ENCODE assay signal across 8 cellular contexts in genomic region chr9:4661165-4662095, GRCh38. TPM values are rescaled to one million over a fixed set of nuclear protein-coding genes. Genes with fewer than 3 reads are reported as not detected.
A peak's percentile ranks its signal among the peaks of the same experiment; 100 is the strongest.
DNase-seq lines count a peak whose midpoint lies in the region; ATAC-seq and TF ChIP-seq lines count a peak whose summit lies in the region.

No MANE protein-coding gene starts in this region.

- TF ChIP-seq EP300 in sigmoid colon (IDR thresholded peaks at IDR 0.05), result no peak

- H3K4me2 ChIP-seq in fibroblast of lung (ENCODE audit: extremely low read depth, insufficient read depth, low read length), result peak overlapping the region; percentile 94

- H3K4me3 Mint-ChIP-seq in T-cell, result peak overlapping the region; percentile 83 to 98 (median 96)

- intact Hi-C loops in sigmoid colon (cut with DNase I), result loop anchor here (1.0 to 10.0 kb wide), 3 partner anchors 18 to 1137 kb away; partner anchors contain the start of genes AK3, CDC37L1 and RFX3

- H3K27ac Mint-ChIP-seq in T-cell, result peak overlapping the region; percentile 97

- no peak for TF ChIP-seq POLR2A in sigmoid colon (IDR thresholded peaks at IDR 0.05)

- CTCF ChIA-PET in T-cell (lab: Charles Lee), result interaction anchor here in 1 of 2 donors (0.6 to 1.7 kb wide), 3 partner anchors 14 to 21 kb away, joined by 3 read pairs; partner anchors contain the start of gene CDC37L1

- no peaks in the 10 kb centered on the region for H3K9me3 ChIP-seq in fibroblast of lung (ENCODE audit: control insufficient read depth, insufficient read depth, low read depth, low read length)
- no peaks in the 10 kb centered on the region for H3K9me3 ChIP-seq in sigmoid colon

- no peak overlapping the region for H3K9ac ChIP-seq in fibroblast of lung (ENCODE audit: insufficient read depth, low read length)

- peaks cover 46 to 58% (median 52%) of the 10 kb centered on the region in 3 donors for H3K4me1 Mint-ChIP-seq in T-cell

- H3K27me3 ChIP-seq in fibroblast of lung (ENCODE audit: control insufficient read depth, insufficient read depth, low read length) (no peaks in the 10 kb centered on the region), sigmoid colon (no peaks in the 10 kb centered on the region)

- DNase-seq in T-cell (no peak), fibroblast of lung (ENCODE audit: low read depth in 2 of 2) (peak in 1 of 2 donors; percentile 72), sigmoid colon (no peak), DMS 273 (lab: John Stamatoyannopoulos, UW; ENCODE audit: unreplicated experiment) (no peak), DMS114 treated with DMSO at 0.1 percent for 48 hours (lab: John Stamatoyannopoulos, UW; ENCODE audit: unreplicated experiment) (no peak), T-helper 9 cell (no peak)

- peak overlapping the region; percentile 63 for H2AFZ ChIP-seq in fibroblast of lung (ENCODE audit: low read length)

- peak overlapping the region; percentile 56 to 79 (median 70) for H3K4me3 ChIP-seq in fibroblast of lung (replicated peaks in 1 of 4; ENCODE audit: control extremely low read depth in 1 of 4, insufficient read depth in 1 of 4, low read depth in 3 of 4, low read length in 4 of 4)
- H3K4me3 ChIP-seq in sigmoid colon, result peak overlapping the region; percentile 85 to 98 (median 92)

- ATAC-seq in GM19438 (IDR thresholded peaks at IDR 0.05; ENCODE audit: low read depth, unreplicated experiment), result peak; percentile 10
- ATAC-seq in T-cell (replicated peaks in 1 of 4), result peak; percentile 1 to 21 (median 17)

- H3K79me2 ChIP-seq in fibroblast of lung (ENCODE audit: control insufficient read depth, insufficient read depth, low read length), result no peaks in the 10 kb centered on the region

- no peaks in the 10 kb centered on the region for H3K27me3 Mint-ChIP-seq in T-cell

- no peaks in the 10 kb centered on the region for H3K36me3 Mint-ChIP-seq in T-cell

- H4K20me1 ChIP-seq in fibroblast of lung (ENCODE audit: control insufficient read depth, extremely low read depth, insufficient read depth, low read length), result no peaks in the 10 kb centered on the region

- 35 to 62% methylated on average over 7 of the region's 7 CpGs for WGBS in sigmoid colon, 2 donors

- H3K9me3 Mint-ChIP-seq in T-cell, result no peaks in the 10 kb centered on the region

- H3K27ac ChIP-seq in 22Rv1, result peak overlapping the region; percentile 81
- peak overlapping the region; percentile 44 for H3K27ac ChIP-seq in fibroblast of lung (ENCODE audit: insufficient read depth, low read length)
- peak overlapping the region; percentile 81 to 89 (median 88) for H3K27ac ChIP-seq in sigmoid colon

- POLR2A ChIA-PET in T-cell (lab: Charles Lee), result interaction anchor here (0.5 to 1.4 kb wide), 2 partner anchors 18 to 1347 kb away, joined by 3 to 4 read pairs; partner anchors contain the start of gene CDC37L1 (in 1 of the 2)

- H3K36me3 ChIP-seq in fibroblast of lung (ENCODE audit: control insufficient read depth, insufficient read depth, low read length), result no peaks in the 10 kb centered on the region
- H3K36me3 ChIP-seq in sigmoid colon, result no peaks in the 10 kb centered on the region

- TF ChIP-seq CTCF in 22Rv1 (IDR thresholded peaks at IDR 0.05) (no peak), fibroblast of lung (conservative IDR thresholded peaks at IDR 0.05 in 1 of 2, IDR thresholded peaks at IDR 0.05 in 1 of 2; ENCODE audit: low read depth in 1 of 2, low read length in 2 of 2) (no peak), sigmoid colon (IDR thresholded peaks at IDR 0.05) (no peak)

- H3K4me1 ChIP-seq in fibroblast of lung (ENCODE audit: control insufficient read depth, extremely low read depth, insufficient read depth, low read length) (peaks cover 13% of the 10 kb centered on the region), sigmoid colon (peaks cover 0 to 41% (median 16%) of the 10 kb centered on the region in 4 donors)

RNA-seq across cellular contexts. Expression of gene PLPP6, which starts 0.7 kb away (rescaled TPM):
- 10 to 100 TPM in 3 of 5 donors, 1 to 10 TPM in 2; 6.7 to 15.8 (median 14.3) TPM for total RNA-seq in T-cell
- total RNA-seq in fibroblast of lung, result 5.1 and 8.9 TPM in 2 replicates
- polyA plus RNA-seq in fibroblast of lung, result 6.7 and 9.1 TPM in 2 replicates
- 5.8 and 7.8 TPM in 2 replicates for polyA plus RNA-seq in fibroblast of lung (2012)
- polyA minus RNA-seq in fibroblast of lung (ENCODE audit: low replicate concordance), result 8.8 and 10.6 TPM in 2 replicates
- total RNA-seq in sigmoid colon, result 1 to 10 TPM; 3.0 to 6.9 (median 3.7) TPM
- polyA plus RNA-seq in sigmoid colon, result 10 to 100 TPM in 1 of 3 donors, 1 to 10 TPM in 2; 3.0 to 10.7 (median 3.7) TPM

RNA-seq across cellular contexts. Expression of gene SPATA6L, which starts 4.8 kb away (rescaled TPM):
- total RNA-seq in T-cell (1 to 10 TPM; 1.2 to 5.2 (median 2.5) TPM), fibroblast of lung (0.77 and 1.2 TPM in 2 replicates), sigmoid colon (1 to 10 TPM; 1.4 to 3.3 (median 2.2) TPM)
- polyA plus RNA-seq in fibroblast of lung (0.45 and 0.54 TPM in 2 replicates), sigmoid colon (1 to 10 TPM; 1.4 to 2.4 (median 2.0) TPM)
- 0.41 and 0.47 TPM in 2 replicates for polyA plus RNA-seq in fibroblast of lung (2012)
- not detected in 2 replicates for polyA minus RNA-seq in fibroblast of lung (ENCODE audit: low replicate concordance)

RNA-seq across cellular contexts. Expression of gene CDC37L1, which starts 17.9 kb away (rescaled TPM):
- total RNA-seq in T-cell, result 10 to 100 TPM; 20.6 to 26.8 (median 23.7) TPM
- total RNA-seq in fibroblast of lung, result 15.4 and 16.7 TPM in 2 replicates
- polyA plus RNA-seq in fibroblast of lung, result 9.2 and 15.2 TPM in 2 replicates
- polyA plus RNA-seq in fibroblast of lung (2012), result 7.7 and 13.3 TPM in 2 replicates
- polyA minus RNA-seq in fibroblast of lung (ENCODE audit: low replicate concordance), result 0.74 and 4.1 TPM in 2 replicates
- 10 to 100 TPM; 30.7 to 40.6 (median 33.3) TPM for total RNA-seq in sigmoid colon
- polyA plus RNA-seq in sigmoid colon, result 10 to 100 TPM in 1 of 3 donors, 1 to 10 TPM in 2; 8.4 to 11.6 (median 9.9) TPM
